ENCODE assay signal across 8 cellular contexts in the genomic region with DNA sequence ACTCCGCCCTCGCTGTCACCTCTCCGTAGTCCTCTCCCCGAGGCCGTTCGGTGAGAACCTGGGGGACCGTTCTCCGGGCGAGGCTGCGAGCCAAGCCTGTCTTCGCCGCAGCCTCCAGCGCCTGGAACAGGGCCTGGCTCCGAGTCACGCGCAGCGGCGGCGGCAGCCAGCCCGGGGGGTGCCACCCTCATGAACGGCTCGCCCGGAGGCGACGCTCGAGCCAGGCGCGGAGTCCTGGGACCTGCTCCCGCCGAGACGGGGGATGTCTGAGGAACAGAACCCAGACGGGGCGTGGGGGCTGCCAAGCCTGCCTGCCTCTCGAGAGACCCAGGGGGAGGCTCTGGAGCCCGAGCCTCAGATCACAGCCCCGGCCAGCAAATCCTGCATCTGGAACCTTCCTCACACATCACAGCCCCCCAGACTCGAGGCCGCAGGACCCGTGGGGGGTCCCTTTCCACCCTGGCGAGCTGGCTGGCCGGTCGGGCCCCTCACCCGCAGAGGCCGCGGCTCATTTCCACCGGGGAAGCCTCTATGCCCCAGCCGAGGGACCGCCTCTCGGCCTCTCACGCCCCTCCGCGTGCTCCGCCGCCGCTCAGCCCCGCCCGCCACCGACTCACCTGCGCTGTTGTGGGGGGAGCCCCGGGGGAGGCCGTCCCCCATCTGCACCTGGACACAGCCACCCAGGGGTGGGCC. TPM values are rescaled to one million over a fixed set of nuclear protein-coding genes. Genes with fewer than 3 reads are reported as not detected.
A peak's percentile ranks its signal among the peaks of the same experiment; 100 is the strongest.
DNase-seq lines count a peak whose midpoint lies in the region; ATAC-seq and TF ChIP-seq lines count a peak whose summit lies in the region.

No MANE protein-coding gene starts in this region.

- TF ChIP-seq CTCF in AG10803 (conservative IDR thresholded peaks at IDR 0.05; ENCODE audit: low read length) = no peak
- no peak for TF ChIP-seq CTCF in OCI-LY1 (IDR thresholded peaks at IDR 0.05; ENCODE audit: low read length)
- no peak for TF ChIP-seq CTCF in choroid plexus epithelial cell (conservative IDR thresholded peaks at IDR 0.05; ENCODE audit: low read depth, low read length)
- no peak for TF ChIP-seq CTCF in upper lobe of left lung (IDR thresholded peaks at IDR 0.05)

- no peak overlapping the region for H4K91ac ChIP-seq in mesenchymal stem cell (ENCODE audit: low read length)

- peaks cover 22% of the 10 kb centered on the region for H3K36me3 ChIP-seq in OCI-LY1 (ENCODE audit: insufficient read depth, low read length)
- peaks cover 17 to 24% of the 10 kb centered on the region in 2 experiments for H3K36me3 ChIP-seq in mesenchymal stem cell (ENCODE audit: control insufficient read depth in 1 of 2, insufficient read depth in 2 of 2, low read depth in 1 of 2, low read length in 2 of 2)
- peaks cover 3 to 21% (median 11%) of the 10 kb centered on the region in 4 donors for H3K36me3 ChIP-seq in upper lobe of left lung

- H3K23ac ChIP-seq in mesenchymal stem cell (ENCODE audit: low read length in 2 of 2) = peak overlapping the region in 1 of 2 experiments; percentile 36

- H3K9me3 ChIP-seq in OCI-LY1 (ENCODE audit: low read length) = no peaks in the 10 kb centered on the region
- no peaks in the 10 kb centered on the region for H3K9me3 ChIP-seq in mesenchymal stem cell (ENCODE audit: control insufficient read depth, low read length)
- no peaks in the 10 kb centered on the region for H3K9me3 ChIP-seq in upper lobe of left lung

- H2BK15ac ChIP-seq in mesenchymal stem cell (ENCODE audit: low read depth, poor library complexity, severe bottlenecking) = no peak overlapping the region

- no peak overlapping the region for H2BK5ac ChIP-seq in mesenchymal stem cell (ENCODE audit: low read depth, low read length, poor library complexity, severe bottlenecking)

- peak; percentile 8 for DNase-seq in AG10803 (ENCODE audit: low read depth)
- DNase-seq in choroid plexus epithelial cell (ENCODE audit: low read depth) = no peak
- no peak for DNase-seq in mesenchymal stem cell
- DNase-seq in upper lobe of left lung = peak in 1 of 2 donors; percentile 88
- DNase-seq in cerebellar nuclear complex (lab: John Stamatoyannopoulos, UW) = no peak

- H3K4me2 ChIP-seq in OCI-LY1 (ENCODE audit: low read length) = peak overlapping the region; percentile 41
- peak overlapping the region; percentile 76 for H3K4me2 ChIP-seq in mesenchymal stem cell (ENCODE audit: low read length, poor library complexity, severe bottlenecking)

- WGBS in mesenchymal stem cell = 5% methylated on average over 54 of the region's 61 CpGs
- WGBS in upper lobe of left lung, 2 donors = 1% methylated on average over 29 of the region's 61 CpGs; no CpG with 5 or more reads in 1 of the 2 donors

- H3K14ac ChIP-seq in mesenchymal stem cell (ENCODE audit: low read length in 2 of 2) = no peak overlapping the region

- no peak overlapping the region for H4K8ac ChIP-seq in mesenchymal stem cell (ENCODE audit: low read length)

- TF ChIP-seq POLR2A in upper lobe of left lung (IDR thresholded peaks at IDR 0.05) = no peak

- H4K20me1 ChIP-seq in OCI-LY1 (ENCODE audit: insufficient read depth, low read length) = no peaks in the 10 kb centered on the region

- no peak overlapping the region for H2BK12ac ChIP-seq in mesenchymal stem cell (ENCODE audit: low read length in 2 of 2)

- no peaks in the 10 kb centered on the region for H3K9me2 ChIP-seq in OCI-LY1 (ENCODE audit: low read depth, low read length)

- H3K79me2 ChIP-seq in OCI-LY1 (ENCODE audit: insufficient read depth, low read length) = no peaks in the 10 kb centered on the region

- no peak overlapping the region for H2BK120ac ChIP-seq in mesenchymal stem cell (ENCODE audit: low read depth, low read length)

- H3K4me1 ChIP-seq in OCI-LY1 (ENCODE audit: insufficient read depth, low read length, severe bottlenecking) (peaks cover 31% of the 10 kb centered on the region), mesenchymal stem cell (ENCODE audit: control insufficient read depth, insufficient read depth, low read depth, low read length) (peaks cover 49% of the 10 kb centered on the region), upper lobe of left lung (peaks cover 31 to 59% (median 37%) of the 10 kb centered on the region in 4 donors)

- peak in 1 of 2 donors; percentile 32 for ATAC-seq in upper lobe of left lung (ENCODE audit: low FRiP score in 2 of 2)
- no peak for ATAC-seq in HG03571 (IDR thresholded peaks at IDR 0.05; ENCODE audit: unreplicated experiment)
- no peak for ATAC-seq in HG02623 (IDR thresholded peaks at IDR 0.05; ENCODE audit: unreplicated experiment)

- H2AK5ac ChIP-seq in mesenchymal stem cell (ENCODE audit: low read length, severe bottlenecking) = no peak overlapping the region

- H3K79me1 ChIP-seq in mesenchymal stem cell (replicated peaks; ENCODE audit: low read length, poor library complexity, severe bottlenecking) = no peaks in the 10 kb centered on the region

- H3F3A ChIP-seq in OCI-LY1 (ENCODE audit: insufficient read depth, low read length) = 0 out of 2 replicates have a peak, but pooled peaks cover 3% of the 10 kb centered on the region

- H3K9ac ChIP-seq in OCI-LY1 (ENCODE audit: low read length) (no peak overlapping the region), mesenchymal stem cell (ENCODE audit: low read length) (peak overlapping the region; percentile 29)

- TF ChIP-seq EP300 in upper lobe of left lung (IDR thresholded peaks at IDR 0.05) = no peak

- H3K27me3 ChIP-seq in OCI-LY1 (ENCODE audit: insufficient read depth, low read length) = peaks cover 14% of the 10 kb centered on the region; the same call in 1 of the 2 replicates
- peaks cover 40 to 51% of the 10 kb centered on the region in 2 experiments for H3K27me3 ChIP-seq in mesenchymal stem cell (ENCODE audit: control insufficient read depth in 1 of 2, insufficient read depth in 1 of 2, low read length in 2 of 2)
- peaks cover 0 to 65% (median 51%) of the 10 kb centered on the region in 4 donors for H3K27me3 ChIP-seq in upper lobe of left lung

- no peak overlapping the region for H3K4ac ChIP-seq in mesenchymal stem cell (ENCODE audit: low read depth in 1 of 2, low read length in 2 of 2)

- H3K18ac ChIP-seq in mesenchymal stem cell (ENCODE audit: low read depth in 1 of 2, low read length in 2 of 2) = no peak overlapping the region

- H3K4me3 ChIP-seq in AG10803 (ENCODE audit: low read length) (peak overlapping the region; percentile 22), OCI-LY1 (ENCODE audit: low read depth, low read length, poor library complexity, severe bottlenecking) (peak overlapping the region; percentile 13), choroid plexus epithelial cell (ENCODE audit: low read depth, low read length) (peak overlapping the region; percentile 26), mesenchymal stem cell (ENCODE audit: insufficient read depth in 1 of 2, low read depth in 1 of 2, low read length in 2 of 2) (peak overlapping the region; percentile 27 to 39), upper lobe of left lung (peak overlapping the region in 3 of 4 donors; percentile 28 to 40 (median 38))

- H3K27ac ChIP-seq in OCI-LY1 (ENCODE audit: low read depth, low read length, poor library complexity, severe bottlenecking) (no peak overlapping the region), mesenchymal stem cell (ENCODE audit: low read length, poor library complexity, severe bottlenecking) (no peak overlapping the region), upper lobe of left lung (no peak overlapping the region)

- no peak overlapping the region for H2AFZ ChIP-seq in OCI-LY1 (ENCODE audit: low read length)
- H2AFZ ChIP-seq in mesenchymal stem cell (ENCODE audit: low read depth, low read length) = no peak overlapping the region

RNA-seq across cellular contexts. Expression of gene SHISA8, which starts 4.1 kb away (rescaled TPM):
- not detected for polyA plus RNA-seq in mesenchymal stem cell (2013, experiment 1 of 2)
- not detected for polyA plus RNA-seq in mesenchymal stem cell (2013, experiment 2 of 2)
- total RNA-seq in upper lobe of left lung = under 1 TPM in 1 of 6 donors, not detected in 5; 0.17 TPM

RNA-seq across cellular contexts. Expression of gene TNFRSF13C, which starts 15.9 kb away (rescaled TPM):
- 0.22 TPM for polyA plus RNA-seq in mesenchymal stem cell (2013, experiment 1 of 2)
- 0.18 TPM for polyA plus RNA-seq in mesenchymal stem cell (2013, experiment 2 of 2)
- 1 to 10 TPM in 1 of 6 donors, under 1 TPM in 5; 0.30 to 2.1 (median 0.78) TPM for total RNA-seq in upper lobe of left lung

RNA-seq across cellular contexts. Expression of gene CENPM, which starts 36.2 kb away (rescaled TPM):
- 5.6 TPM for polyA plus RNA-seq in mesenchymal stem cell (2013, experiment 1 of 2)
- 6.6 TPM for polyA plus RNA-seq in mesenchymal stem cell (2013, experiment 2 of 2)
- total RNA-seq in upper lobe of left lung = 1 to 10 TPM in 5 of 6 donors, not detected in 1; 1.9 to 9.9 (median 7.3) TPM

RNA-seq across cellular contexts. Expression of gene SEPTIN3, which starts 58.5 kb away (rescaled TPM):
- 0.98 TPM for polyA plus RNA-seq in mesenchymal stem cell (2013, experiment 1 of 2)
- polyA plus RNA-seq in mesenchymal stem cell (2013, experiment 2 of 2) = 1.1 TPM
- total RNA-seq in upper lobe of left lung = 1 to 10 TPM in 5 of 6 donors, under 1 TPM in 1; 0.79 to 1.6 (median 1.3) TPM
